1 cellular context compared by ENCODE assay signal in genomic region chr2:60416221-60417008, GRCh38.
TF ChIP-seq lines count a peak whose summit lies in the region.

No MANE protein-coding gene starts in this region.

TF ChIP-seq in HepG2, 621 proteins besides CTCF, POLR2A, EP300 and RAD21:
- TF ChIP-seq ZNF747 (CRISPR knock-in tag; IDR thresholded peaks at IDR 0.05; ENCODE audit: borderline replicate concordance) (no peak), KLF15 (CRISPR knock-in tag; IDR thresholded peaks at IDR 0.05; ENCODE audit: borderline replicate concordance) (no peak), ZNF557 (CRISPR knock-in tag; IDR thresholded peaks at IDR 0.05) (no peak), HINFP (CRISPR knock-in tag; IDR thresholded peaks at IDR 0.05; ENCODE audit: low read depth) (no peak), ZNF260 (CRISPR knock-in tag; IDR thresholded peaks at IDR 0.05; ENCODE audit: borderline replicate concordance, low read depth) (no peak), E2F2 (CRISPR knock-in tag; IDR thresholded peaks at IDR 0.05; ENCODE audit: borderline replicate concordance) (no peak), CREB1 (IDR thresholded peaks at IDR 0.05) (peak; percentile 56; the same call in 1 of the 2 replicates), CREB1 (CRISPR knock-in tag; IDR thresholded peaks at IDR 0.05) (no peak), KDM1A (CRISPR knock-in tag; IDR thresholded peaks at IDR 0.05) (no peak), AKNA (CRISPR knock-in tag; IDR thresholded peaks at IDR 0.05; ENCODE audit: borderline replicate concordance) (no peak)
